In genomic region chr1:84280908-84281307, GRCh38 we compare ENCODE assay signal across 34 cellular contexts. TPM values are rescaled to one million over a fixed set of nuclear protein-coding genes. Genes with fewer than 3 reads are reported as not detected.
"Had no signal": no experiment of that assay in that cellular context is flagged by ENCODE, and none has a peak within 500 bp of the region (broad histone marks: within the 10 kb centered on the region; RNA-seq: fewer than 3 reads in every experiment).

No MANE protein-coding gene starts in this region.

- DNase-seq: activated B cell treated with CpG ODN at 0.5 μM for 24 hours; activated CD4-positive, alpha-beta memory T cell treated with anti-CD3 and anti-CD28 coated beads for 36 hours; activated CD4-positive, alpha-beta T cell treated with anti-CD3 and anti-CD28 coated beads for 4 hours; activated CD4-positive, alpha-beta T cell treated with anti-CD3 and anti-CD28 coated beads, Interleukin-2, amount 10 ng/mL, durations not matched to agents 24 days and 14 days; activated CD4-positive, alpha-beta T cell treated with anti-CD3 and anti-CD28 coated beads, Interleukin-2, amount 50 U/mL, for 1 hour; activated CD4-positive, alpha-beta T cell treated with anti-CD3 and anti-CD28 coated beads, Interleukin-2, amount 50 U/mL, for 4 hours; activated CD4-positive, CD25-positive, alpha-beta regulatory T cell treated with anti-CD3 and anti-CD28 coated beads, Interleukin-2, amount 50 U/mL, for 72 hours; activated CD8-positive, alpha-beta memory T cell treated with anti-CD3 and anti-CD28 coated beads, Interleukin-2, amount 50 U/mL, for 4 hours; activated CD8-positive, alpha-beta T cell treated with anti-CD3 and anti-CD28 coated beads for 36 hours; activated effector memory CD4-positive, alpha-beta T cell treated with anti-CD3 and anti-CD28 coated beads, Interleukin-2, amount 50 U/mL, for 16 hours; activated gamma-delta T cell treated with Interleukin-2 at 50 U/mL for 16 hours; activated naive CD4-positive, alpha-beta T cell; activated naive CD4-positive, alpha-beta T cell treated with anti-CD3 and anti-CD28 coated beads for 36 hours; activated naive CD4-positive, alpha-beta T cell treated with anti-CD3 and anti-CD28 coated beads, Interleukin-2, amount 50 U/mL, for 16 hours; activated naive CD8-positive, alpha-beta T cell treated with anti-CD3 and anti-CD28 coated beads for 36 hours; activated T-cell treated with anti-CD3 and anti-CD28 coated beads for 4 hours; activated T-cell treated with anti-CD3 and anti-CD28 coated beads, Interleukin-2, amount 50 U/mL, for 1 hour; activated T-cell treated with anti-CD3 and anti-CD28 coated beads, Interleukin-2, amount 50 U/mL, for 4 hours; activated T-cell treated with anti-CD3 and anti-CD28 coated beads, Interleukin-2, amount 50 U/mL, for 72 hours; adrenal gland; amniotic stem cell; aorta; body of pancreas; brain microvascular endothelial cell; central memory CD4-positive, alpha-beta T cell; T-helper 1 cell; T-helper 2 cell; T-helper 9 cell had no signal

- H3K9me3 ChIP-seq: adrenal gland, body of pancreas, breast epithelium had no signal

- H3K4me3 ChIP-seq: adrenal gland, body of pancreas, breast epithelium had no signal

- H3K36me3 ChIP-seq: adrenal gland, brain microvascular endothelial cell, breast epithelium had no signal

- H3K27me3 ChIP-seq: adrenal gland, body of pancreas, brain microvascular endothelial cell, breast epithelium had no signal

- ATAC-seq: activated CD8-positive, alpha-beta T cell treated with anti-CD3 and anti-CD28 coated beads for 36 hours; activated naive CD4-positive, alpha-beta T cell treated with anti-CD3 and anti-CD28 coated beads, Interleukin-2, amount 50 U/mL, for 72 hours; activated T-cell treated with anti-CD3 and anti-CD28 coated beads, Interleukin-2, amount 50 U/mL, for 4 hours; activated T-cell treated with anti-CD3 and anti-CD28 coated beads, Interleukin-2, amount 50 U/mL, for 72 hours; activated T-helper 17 cell treated with anti-CD3 and anti-CD28 coated beads, Interleukin-2, amount 50 U/mL, for 72 hours; body of pancreas had no signal

- H3K4me1 ChIP-seq: breast epithelium had no signal

- FAIRE-seq: astrocyte, TTC549 had no signal

- H3K27ac ChIP-seq: adrenal gland, body of pancreas, brain microvascular endothelial cell, breast epithelium, VCaP had no signal

RNA-seq across cellular contexts. Expression of gene SAMD13, which starts 20.6 kb away (rescaled TPM):
- total RNA-seq: activated T-helper 17 cell treated with anti-CD3 and anti-CD28 coated beads, Interleukin-2, amount 50 U/mL, for 72 hours had no signal
